ENCODE assay signal across 37 cellular contexts in the genomic region with DNA sequence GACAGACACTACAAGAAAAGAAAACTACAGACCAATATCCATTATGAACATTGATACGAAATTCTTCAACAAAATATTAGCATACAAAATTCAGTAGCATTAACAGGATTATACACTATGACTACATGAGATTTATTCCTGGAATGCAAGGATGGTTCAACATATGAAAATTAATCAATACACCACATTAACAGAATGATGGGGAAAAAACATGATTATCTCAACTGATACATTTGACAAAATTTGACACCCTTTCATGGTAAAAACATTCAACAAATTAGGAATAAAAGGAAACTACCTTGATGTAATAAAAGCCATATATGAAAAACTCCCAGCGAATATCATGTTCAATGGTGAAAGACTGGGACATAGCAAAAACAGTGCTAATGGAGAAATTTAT. TPM values are rescaled to one million over a fixed set of nuclear protein-coding genes. Genes with fewer than 3 reads are reported as not detected.
DNase-seq lines count a peak whose midpoint lies in the region; ATAC-seq, FAIRE-seq and TF ChIP-seq lines count a peak whose summit lies in the region.
"Had no signal": no experiment of that assay in that cellular context is flagged by ENCODE, and none has a peak within 500 bp of the region (broad histone marks: within the 10 kb centered on the region; RNA-seq: fewer than 3 reads in every experiment).

No MANE protein-coding gene starts in this region.

- no peak overlapping the region for H3K27ac ChIP-seq in HEK293 (ENCODE audit: extremely low read depth, low read depth, low read length)
- H3K27ac ChIP-seq in K562 (ENCODE audit: extremely low read depth, low read depth, low read length): no peak overlapping the region
- H3K27ac ChIP-seq in endodermal cell (ENCODE audit: low read depth, low read length): no peak overlapping the region
- H3K27ac ChIP-seq: 22Rv1; A549; BLaER1; BLaER1 treated with 17β-estradiol and CSF1 and Interleukin-3, amounts not matched to agents 10 nM and 100 nM; C4-2B had no signal

- H4K20me1 ChIP-seq in K562 (replicated peaks; ENCODE audit: control insufficient read depth, insufficient read depth, low read length): no peaks in the 10 kb centered on the region

- no peaks in the 10 kb centered on the region for H3K79me2 ChIP-seq in K562 (ENCODE audit: control insufficient read depth, insufficient read depth, low read length)

- no peaks in the 10 kb centered on the region for H3K9me1 ChIP-seq in K562 (ENCODE audit: control insufficient read depth, insufficient read depth, low read length)

- CTCF ChIA-PET in HEK293 (lab: Yijun Ruan, JAX) (no interaction called here), K562 (lab: Yijun Ruan, JAX; ENCODE audit: low intra/inter-chr PET ratio) (no interaction called here)

- H3K4me1 Mint-ChIP-seq in endodermal cell (peaks cover 9% of the 10 kb centered on the region), nephron progenitor cell (peaks cover 9% of the 10 kb centered on the region)
- H3K4me1 Mint-ChIP-seq: B cell; CD14-positive monocyte; CD4-positive, alpha-beta memory T cell; CD4-positive, CD25-positive, alpha-beta regulatory T cell; CD8-positive, alpha-beta memory T cell had no signal

- H3K27me3 ChIP-seq in K562 (ENCODE audit: control insufficient read depth in 2 of 2, insufficient read depth in 2 of 2, low read length in 2 of 2) (peaks cover 7 to 11% of the 10 kb centered on the region in 2 experiments; a peak in 3 of 5 replicates), endodermal cell (ENCODE audit: control insufficient read depth, insufficient read depth, low read length, poor library complexity, severe bottlenecking) (no peaks in the 10 kb centered on the region)
- H3K27me3 ChIP-seq: BE2C; BLaER1; BLaER1 treated with 17β-estradiol and CSF1 and Interleukin-3, amounts not matched to agents 10 nM and 100 nM had no signal

- POLR2A ChIA-PET in HEK293 (lab: Yijun Ruan, JAX): no interaction called here
- POLR2A ChIA-PET in K562 (lab: Yijun Ruan, JAX): no interaction called here

- H3K4me3 Mint-ChIP-seq in endodermal cell: no peak overlapping the region
- H3K4me3 Mint-ChIP-seq in nephron progenitor cell: no peak overlapping the region
- H3K4me3 Mint-ChIP-seq: B cell; CD14-positive monocyte; CD4-positive, alpha-beta memory T cell; CD4-positive, alpha-beta T cell; CD4-positive, CD25-positive, alpha-beta regulatory T cell; CD8-positive, alpha-beta memory T cell; CD8-positive, alpha-beta T cell had no signal

- H3K36me3 ChIP-seq in HEK293 (ENCODE audit: control insufficient read depth in 2 of 2, insufficient read depth in 1 of 2, low read length in 2 of 2): no peaks in the 10 kb centered on the region
- H3K36me3 ChIP-seq in K562 (ENCODE audit: control insufficient read depth, insufficient read depth, low read length): no peaks in the 10 kb centered on the region
- no peaks in the 10 kb centered on the region for H3K36me3 ChIP-seq in endodermal cell (ENCODE audit: control insufficient read depth, insufficient read depth, low read length)
- H3K36me3 ChIP-seq: BE2C had no signal

- in situ Hi-C loops in K562 (cut with MboI): no loop called here

- H3K9me3 ChIP-seq in HEK293 (ENCODE audit: control insufficient read depth, insufficient read depth, low read depth, low read length) (no peaks in the 10 kb centered on the region), K562 (replicated peaks; ENCODE audit: control insufficient read depth, insufficient read depth, low read depth, low read length) (no peaks in the 10 kb centered on the region), endodermal cell (ENCODE audit: control insufficient read depth, low read length) (peaks cover 44% of the 10 kb centered on the region)
- H3K9me3 ChIP-seq: BE2C had no signal

- no peak for TF ChIP-seq EP300 in K562 (IDR thresholded peaks at IDR 0.05; ENCODE audit: low read length)

- no peak for DNase-seq in K562 (ENCODE audit: extremely low read depth in 1 of 4, low spot score in 3 of 4)
- DNase-seq in endodermal cell: no peak
- DNase-seq in nephron progenitor cell: no peak
- DNase-seq in activated naive CD4-positive, alpha-beta T cell treated with Interleukin-2 at 50 U/mL for 16 hours: no peak
- DNase-seq: 8988T; ACHN; AML-193; BE2C; C1 segment of cervical spinal cord; Caco-2; Calu3; CD4-positive, alpha-beta memory T cell; CD4-positive, alpha-beta T cell; CD4-positive, CD25-positive, alpha-beta regulatory T cell; CD8-positive, alpha-beta memory T cell; CD8-positive, alpha-beta T cell; COR-L47; DMS 273 treated with DMSO at 0.1 percent for 48 hours; DMS153; DMS53; DMS79; DMS79 treated with DMSO at 0.1 percent for 48 hours; DND-41; EL had no signal

- FAIRE-seq in K562 (lab: Jason Lieb, UNC): no peak
- FAIRE-seq: A204.1, A549, D721Med had no signal

- WGBS in K562 (ENCODE audit: insufficient coverage, low coverage, missing lambda C conversion rate): 0% methylated on average over 2 of the region's 2 CpGs
- 80 to 86% methylated on average over 1 to 2 of the region's 2 CpGs for WGBS in endodermal cell (ENCODE audit: insufficient coverage in 1 of 2, insufficient read length in 1 of 2), 2 experiments

- H3K4me3 ChIP-seq in HEK293 (ENCODE audit: low read depth, low read length) (no peak overlapping the region), K562 (no peak overlapping the region), endodermal cell (ENCODE audit: low read length) (peak overlapping the region; percentile 32)
- H3K4me3 ChIP-seq: A549, BLaER1 had no signal

- no peaks in the 10 kb centered on the region for H3K27me3 Mint-ChIP-seq in endodermal cell (ENCODE audit: insufficient read depth)
- H3K27me3 Mint-ChIP-seq in nephron progenitor cell (ENCODE audit: low read depth, poor library complexity): peaks cover 25% of the 10 kb centered on the region
- H3K27me3 Mint-ChIP-seq: B cell; CD4-positive, alpha-beta memory T cell; CD4-positive, alpha-beta T cell had no signal

- H3K4me1 ChIP-seq in HEK293 (ENCODE audit: control insufficient read depth, insufficient read depth, low read length) (no peaks in the 10 kb centered on the region), K562 (replicated peaks in 1 of 2; ENCODE audit: control insufficient read depth in 2 of 2, insufficient read depth in 2 of 2, low read length in 2 of 2) (peaks cover 0 to 3% of the 10 kb centered on the region in 2 experiments; a peak in 1 of 5 replicates), endodermal cell (ENCODE audit: control insufficient read depth, insufficient read depth, low read length) (peaks cover 5% of the 10 kb centered on the region)
- H3K4me1 ChIP-seq: A549, BE2C, BLaER1, Caco-2 had no signal

- ATAC-seq in K562 (no peak), HG03571 (IDR thresholded peaks at IDR 0.05; ENCODE audit: unreplicated experiment) (no peak)
- ATAC-seq: A549; CD8-positive, alpha-beta T cell had no signal

- TF ChIP-seq POLR2A in K562 (conservative IDR thresholded peaks at IDR 0.05): no peak

- no peak overlapping the region for H3K27ac Mint-ChIP-seq in endodermal cell
- no peak overlapping the region for H3K27ac Mint-ChIP-seq in nephron progenitor cell
- H3K27ac Mint-ChIP-seq: B cell; CD14-positive monocyte; CD4-positive, alpha-beta memory T cell; CD4-positive, alpha-beta T cell; CD4-positive, CD25-positive, alpha-beta regulatory T cell; CD8-positive, alpha-beta T cell had no signal

- H3K9ac ChIP-seq in K562 (ENCODE audit: insufficient read depth in 1 of 2, low read depth in 2 of 2, low read length in 2 of 2) (no peak overlapping the region), endodermal cell (ENCODE audit: extremely low read depth, low read length, poor library complexity, severe bottlenecking) (no peak overlapping the region)
- H3K9ac ChIP-seq: BLaER1; BLaER1 treated with 17β-estradiol and CSF1 and Interleukin-3, amounts not matched to agents 10 nM and 100 nM had no signal

- H3K4me2 ChIP-seq in K562 (ENCODE audit: insufficient read depth, low read length): no peak overlapping the region
- H3K4me2 ChIP-seq: A549; BLaER1; BLaER1 treated with 17β-estradiol and CSF1 and Interleukin-3, amounts not matched to agents 10 nM and 100 nM had no signal

- H3K36me3 Mint-ChIP-seq in endodermal cell (ENCODE audit: low read depth) (peaks cover 3% of the 10 kb centered on the region), nephron progenitor cell (ENCODE audit: low read depth) (no peaks in the 10 kb centered on the region)

- TF ChIP-seq CTCF in HEK293 (tag by site-specific recombination; IDR thresholded peaks at IDR 0.05) (no peak), K562 (IDR thresholded peaks at IDR 0.05 in 2 of 3, conservative IDR thresholded peaks at IDR 0.05 in 1 of 3; ENCODE audit: insufficient read depth in 2 of 3, low read depth in 1 of 3, low read length in 3 of 3) (no peak), endodermal cell (conservative IDR thresholded peaks at IDR 0.05) (no peak), nephron progenitor cell (IDR thresholded peaks at IDR 0.05) (no peak)

- H3K9me3 Mint-ChIP-seq in endodermal cell (peaks cover 51% of the 10 kb centered on the region), nephron progenitor cell (peaks cover 64% of the 10 kb centered on the region)

- no peak for TF ChIP-seq RAD21 in K562 (CRISPR knock-in tag; conservative IDR thresholded peaks at IDR 0.05 in 1 of 2, IDR thresholded peaks at IDR 0.05 in 1 of 2)

- intact Hi-C loops in K562 (cut with micrococcal nuclease): no loop called here

- no TSS peak for BruUV-seq in K562 (replicated peaks; lab: Mats Ljungman, UMichigan)

- H2AFZ ChIP-seq in K562 (ENCODE audit: low read depth, low read length): no peak overlapping the region

RNA-seq across cellular contexts. Expression of gene TRPM2, which starts 31.5 kb away (rescaled TPM):
- 0.09 and 0.42 TPM in 2 replicates for total RNA-seq in K562 (2011; cell fraction: chromatin; rRNA removed; ENCODE audit: low replicate concordance)
- total RNA-seq in K562 (2011; cell fraction: nucleolus; rRNA removed): 0.13 and 0.17 TPM in 2 replicates
- total RNA-seq in K562 (2011; cell fraction: nucleoplasm; rRNA removed): 0.29 and 0.38 TPM in 2 replicates
- 1.5 and 2.1 TPM in 2 replicates for total RNA-seq in K562 (2014; rRNA removed)
- 0.29 and 0.33 TPM in 2 replicates for total RNA-seq in K562 (2014; rRNA removed; fragmentation: Illumina TruSeq; extraction: Trizol)
- total RNA-seq in K562 (2015; rRNA removed; fragmentation: Illumina TruSeq; extraction: Trizol): 2.0 and 2.2 TPM in 2 replicates
- total RNA-seq in K562 (2021): 1.9 and 2.1 TPM in 2 replicates
- 0.34 and 0.36 TPM in 2 replicates for polyA plus RNA-seq in K562 (2011; rRNA removed)
- polyA plus RNA-seq in K562 (2011; cell fraction: cytosol; rRNA removed): 0.40 and 1.3 TPM in 2 replicates
- 0.45 and 0.75 TPM in 2 replicates for polyA plus RNA-seq in K562 (2011; cell fraction: nucleus; rRNA removed)
- 2.1 and 3.8 TPM in 2 replicates for polyA plus RNA-seq in K562 (2012)
- polyA plus RNA-seq in K562 (2014; fragmentation: Illumina TruSeq; extraction: Trizol): 0.98 and 1.7 TPM in 2 replicates
- not detected for polyA plus RNA-seq in K562 (2014; fragmentation: Nextera tagmentation; extraction: Ambion mirVana)
- 0.82 and 2.0 TPM in 2 replicates for polyA plus RNA-seq in K562 (2014; rRNA removed)
- 0.11 and 0.36 TPM in 2 replicates for polyA minus RNA-seq in K562 (2011; rRNA and poly(A)+ RNA removed)
- 0.64 and 1.7 TPM in 2 replicates for polyA minus RNA-seq in K562 (2011; cell fraction: cytosol; rRNA and poly(A)+ RNA removed)
- 0.33 and 0.54 TPM in 2 replicates for polyA minus RNA-seq in K562 (2011; cell fraction: nucleus; rRNA and poly(A)+ RNA removed)
- total RNA-seq in endodermal cell: 10 to 100 TPM in 1 of 2 donors, 1 to 10 TPM in 1; 1.6 to 12.5 TPM
- polyA plus RNA-seq in endodermal cell (2013, experiment 1 of 2): 0.36 TPM
- 0.33 TPM for polyA plus RNA-seq in endodermal cell (2013, experiment 2 of 2)
- total RNA-seq: Calu3 had no signal
- polyA plus RNA-seq: AG04450, BJ had no signal

RNA-seq across cellular contexts. Expression of gene CFAP410, which starts 45.8 kb away (rescaled TPM):
- 10.0 and 50.7 TPM in 2 replicates for total RNA-seq in K562 (2011; cell fraction: chromatin; rRNA removed; ENCODE audit: low replicate concordance)
- total RNA-seq in K562 (2011; cell fraction: nucleolus; rRNA removed): 29.3 and 41.0 TPM in 2 replicates
- 13.9 and 21.2 TPM in 2 replicates for total RNA-seq in K562 (2011; cell fraction: nucleoplasm; rRNA removed)
- total RNA-seq in K562 (2014; rRNA removed) (12.6 and 17.3 TPM in 2 replicates), K562 (2014; rRNA removed; fragmentation: Illumina TruSeq; extraction: Trizol) (0.35 and 0.55 TPM in 2 replicates), K562 (2015; rRNA removed; fragmentation: Illumina TruSeq; extraction: Trizol) (2.6 and 2.7 TPM in 2 replicates), K562 (2021) (7.6 and 8.3 TPM in 2 replicates), endodermal cell (10 to 100 TPM; 33.1 to 35.7 TPM)
- polyA plus RNA-seq in K562 (2011; rRNA removed) (2.3 and 5.5 TPM in 2 replicates), K562 (2014; fragmentation: Illumina TruSeq; extraction: Trizol) (0.52 and 2.1 TPM in 2 replicates), K562 (2014; fragmentation: Nextera tagmentation; extraction: Ambion mirVana) (under 1 TPM; 0.07 to 0.18 TPM), K562 (2014; rRNA removed) (6.5 and 8.1 TPM in 2 replicates)
- polyA plus RNA-seq in K562 (2011; cell fraction: cytosol; rRNA removed): 5.7 and 16.5 TPM in 2 replicates
- 37.7 and 66.6 TPM in 2 replicates for polyA plus RNA-seq in K562 (2011; cell fraction: nucleus; rRNA removed)
- 6.3 and 16.5 TPM in 2 replicates for polyA plus RNA-seq in K562 (2012)
- 0.57 and 0.91 TPM in 2 replicates for polyA minus RNA-seq in K562 (2011; rRNA and poly(A)+ RNA removed)
- polyA minus RNA-seq in K562 (2011; cell fraction: cytosol; rRNA and poly(A)+ RNA removed): 2.2 and 2.5 TPM in 2 replicates
- polyA minus RNA-seq in K562 (2011; cell fraction: nucleus; rRNA and poly(A)+ RNA removed): 9.4 and 10.2 TPM in 2 replicates
- 18.8 TPM for polyA plus RNA-seq in endodermal cell (2013, experiment 1 of 2)
- polyA plus RNA-seq in endodermal cell (2013, experiment 2 of 2): 17.7 TPM

Comparison
In these comparisons a context has a peak if more than half of its experiments do, and no peak if none do; other contexts are left out.
1. Of the 44 proteins assayed by ChIP-seq in both K562 and HEK293: peak only in K562: ZNF324; only in HEK293: SETDB1; in both: none; in neither: 42.